22 cellular contexts compared by ENCODE assay signal in the genomic region with DNA sequence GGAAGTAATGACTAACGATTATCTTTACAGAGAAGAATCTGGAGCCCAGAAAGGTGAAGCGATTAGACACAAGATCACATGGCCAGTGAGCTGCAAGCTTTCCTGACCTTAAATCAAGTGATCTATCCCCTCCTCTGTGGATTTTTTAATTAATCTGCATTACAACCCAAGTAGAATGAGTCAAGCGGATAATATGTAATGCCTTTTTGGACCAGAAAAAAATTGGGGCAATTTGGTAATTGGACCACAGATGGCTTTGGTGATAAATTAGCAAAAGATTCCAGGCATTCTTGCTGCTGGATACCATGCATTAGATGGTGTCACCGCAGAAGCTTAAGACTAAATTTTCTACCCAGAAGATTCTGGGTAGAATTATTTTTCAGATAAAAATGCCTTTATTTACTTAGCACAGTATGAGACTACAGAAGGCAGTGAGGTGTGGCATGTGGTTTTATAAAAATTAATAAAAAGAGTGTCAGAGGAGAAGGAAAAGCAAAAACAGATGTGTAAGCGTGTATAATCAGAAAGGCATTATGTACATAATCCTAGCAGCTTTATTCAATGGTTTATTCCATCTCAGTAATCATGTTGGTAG. TPM values are rescaled to one million over a fixed set of nuclear protein-coding genes. Genes with fewer than 3 reads are reported as not detected.
"Had no signal": no experiment of that assay in that cellular context is flagged by ENCODE, and none has a peak within 500 bp of the region (broad histone marks: within the 10 kb centered on the region; RNA-seq: fewer than 3 reads in every experiment).

No MANE protein-coding gene starts in this region.

- H3K9me3 ChIP-seq: lower lobe of right lung, transverse colon, uterus had no signal

- H3K4me3 ChIP-seq: lower lobe of right lung, transverse colon, uterus had no signal

- FAIRE-seq: endometrium, kidney had no signal

- H3K27me3 ChIP-seq: brain microvascular endothelial cell, transverse colon, uterus had no signal

- H3K27ac ChIP-seq: brain microvascular endothelial cell, lower lobe of right lung, transverse colon, uterus had no signal

- H3K4me1 ChIP-seq: lower lobe of right lung, transverse colon, uterus had no signal

- DNase-seq: activated T-cell treated with anti-CD3 and anti-CD28 coated beads, Interleukin-2, amount 50 U/mL, for 1 hour; aorta; brain microvascular endothelial cell; caudate nucleus; effector CD4-positive, alpha-beta T cell; foreskin fibroblast; kidney; lower lobe of right lung; naive B cell; nucleus accumbens; stimulated activated CD4-positive, alpha-beta T cell treated with anti-CD3 and anti-CD28 coated beads, Interleukin-2, amount 100 ng/mL, for 48 hours; stimulated activated CD8-positive, alpha-beta memory T cell treated with anti-CD3 and anti-CD28 coated beads, Interleukin-4, amount 100 ng/mL, for 48 hours; stimulated activated naive B cell treated with anti-CD40 and anti-IgM and Interleukin-4, amounts not matched to agents 10 μg/mL and 1 μg/mL and 100 μg/mL, for 72 hours; transverse colon; uterus had no signal

- H3K36me3 ChIP-seq: brain microvascular endothelial cell, lower lobe of right lung, transverse colon, uterus had no signal

- ATAC-seq: activated naive CD4-positive, alpha-beta T cell treated with anti-CD3 and anti-CD28 coated beads, Interleukin-2, amount 50 U/mL, for 72 hours; activated T-helper 17 cell treated with anti-CD3 and anti-CD28 coated beads, Interleukin-2, amount 50 U/mL, for 72 hours; left lobe of liver; lower lobe of right lung; stimulated activated naive B cell treated with anti-CD40 and anti-IgM and Interleukin-4, amounts not matched to agents 10 μg/mL and 1 μg/mL and 100 μg/mL, for 72 hours; WTC11 had no signal

RNA-seq across cellular contexts. Expression of a gene that starts 53.9 kb away (rescaled TPM):
- total RNA-seq: activated naive CD4-positive, alpha-beta T cell treated with anti-CD3 and anti-CD28 coated beads, Interleukin-2, amount 50 U/mL, for 72 hours; activated T-helper 17 cell treated with anti-CD3 and anti-CD28 coated beads, Interleukin-2, amount 50 U/mL, for 72 hours; epithelial cell of proximal tubule; mesenteric fat pad had no signal
